20 cellular contexts compared by ENCODE assay signal in genomic region chr2:169330555-169330889, GRCh38. TPM values are rescaled to one million over a fixed set of nuclear protein-coding genes. Genes with fewer than 3 reads are reported as not detected.
"Had no signal": no experiment of that assay in that cellular context is flagged by ENCODE, and none has a peak within 500 bp of the region (broad histone marks: within the 10 kb centered on the region; RNA-seq: fewer than 3 reads in every experiment).

No MANE protein-coding gene starts in this region.

- H3K27me3 ChIP-seq: SJCRH30 had no signal

- ATAC-seq: Panc1, Right ventricle myocardium inferior, SK-N-SH treated with all-trans-retinoic acid at 6 μM for 48 hours had no signal

- DNase-seq: Karpas-422, MM.1S, MV-4-11, NCI-H1694 treated with DMSO at 0.1 percent for 48 hours, NCI-H226, NCI-H446, NCI-H524 treated with DMSO at 0.1 percent for 48 hours, NCI-H526 treated with DMSO at 0.1 percent for 48 hours, PC-9, SHP77, SIG-M5 had no signal

- H3K36me3 ChIP-seq: SJCRH30 had no signal

- H3K4me3 ChIP-seq: PC-9, SJCRH30, SK-N-MC had no signal

- H3K27ac ChIP-seq: KMS-11, PC-9, RWPE1, SJCRH30, SK-N-MC had no signal

- H3K4me1 ChIP-seq: SJCRH30 had no signal

- H3K9me3 ChIP-seq: SJCRH30 had no signal

RNA-seq across cellular contexts. Expression of gene LRP2, which starts 31.8 kb away (rescaled TPM):
- total RNA-seq: LHCN-M2, PC-9, RPMI7951, SJCRH30 had no signal
